ENCODE assay signal across 1 cellular context in the genomic region with DNA sequence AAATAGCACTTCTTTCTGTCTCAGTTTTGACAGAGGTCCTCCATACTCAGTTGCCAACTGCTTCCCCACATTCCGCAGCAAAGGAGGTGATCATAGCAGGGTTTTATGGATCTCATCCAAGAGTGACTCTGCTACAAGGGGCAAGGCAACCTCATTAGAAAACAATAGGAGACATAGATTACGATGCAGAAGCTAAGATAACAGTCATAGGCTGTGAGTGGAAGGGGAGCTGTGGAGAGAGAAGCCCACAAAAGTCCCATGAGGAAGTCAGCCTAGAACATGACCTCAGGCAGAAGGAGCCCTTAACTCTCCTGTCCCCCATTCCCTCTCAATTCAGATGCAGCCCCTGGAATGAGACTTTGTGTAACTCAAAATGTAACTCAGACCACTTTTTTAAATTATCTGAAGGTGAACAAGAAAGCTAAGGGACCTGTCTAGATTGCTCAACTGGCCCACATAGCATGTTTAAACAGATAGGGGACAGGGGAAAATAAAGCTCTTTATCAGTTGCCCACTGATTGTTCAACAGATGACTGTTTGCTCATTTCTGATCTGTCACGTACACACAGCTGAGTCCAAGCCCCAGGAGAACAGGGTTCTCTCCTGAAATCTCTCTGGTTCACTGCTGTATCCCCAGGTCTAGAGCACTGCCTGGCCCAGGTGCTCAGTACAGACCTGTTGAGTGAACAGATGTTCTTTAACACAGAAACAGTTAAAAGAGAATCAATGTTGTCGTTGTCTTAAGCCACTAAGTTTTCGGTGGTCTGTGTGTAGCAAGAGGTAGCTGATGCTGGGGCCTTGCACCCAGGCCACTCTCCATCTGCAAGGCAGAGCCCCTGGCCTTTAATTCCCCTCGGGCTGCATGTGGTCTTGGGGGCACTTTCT.
TF ChIP-seq lines count a peak whose summit lies in the region.

No MANE protein-coding gene starts in this region.

TF ChIP-seq in GM23338, 12 proteins besides CTCF, POLR2A, EP300 and RAD21:
- TF ChIP-seq ETS1 (IDR thresholded peaks at IDR 0.05) (no peak), NANOG (IDR thresholded peaks at IDR 0.05; ENCODE audit: borderline replicate concordance) (no peak), EZH2 (IDR thresholded peaks at IDR 0.05; ENCODE audit: low read depth, unreplicated experiment) (no peak), ZNF114 (CRISPR knock-in tag; IDR thresholded peaks at IDR 0.05) (no peak)
